In the genomic region with DNA sequence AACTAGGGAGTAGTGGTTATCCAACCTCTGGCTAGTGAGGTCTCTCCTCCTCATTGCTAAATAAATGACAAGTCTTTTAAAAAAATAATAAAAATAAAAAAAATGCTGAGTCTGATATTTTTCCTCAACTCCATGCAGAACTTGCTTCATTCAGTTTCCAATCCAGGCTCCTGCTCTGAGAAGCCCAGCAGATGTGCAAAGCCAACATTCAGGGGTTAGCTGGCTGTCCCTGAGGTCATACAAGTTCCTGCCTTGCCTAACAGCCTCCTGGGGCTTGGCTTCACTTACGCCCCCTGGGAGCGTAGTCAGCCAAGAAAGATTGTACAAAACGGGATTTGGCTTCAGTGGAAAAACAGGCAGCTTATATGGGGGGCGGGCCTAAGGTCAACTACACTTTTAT, we compare ENCODE assay signal across 12 cellular contexts. TPM values are rescaled to one million over a fixed set of nuclear protein-coding genes. Genes with fewer than 3 reads are reported as not detected.
DNase-seq lines count a peak whose midpoint lies in the region; ATAC-seq lines count a peak whose summit lies in the region.
"Had no signal": no experiment of that assay in that cellular context is flagged by ENCODE, and none has a peak within 500 bp of the region (broad histone marks: within the 10 kb centered on the region; RNA-seq: fewer than 3 reads in every experiment).

No MANE protein-coding gene starts in this region.

- H3K27me3 ChIP-seq in CD4-positive, alpha-beta memory T cell (ENCODE audit: insufficient read depth, low read length): no peaks in the 10 kb centered on the region

- H3K4me3 Mint-ChIP-seq in CD4-positive, alpha-beta memory T cell: no peak overlapping the region
- H3K4me3 Mint-ChIP-seq: activated T-helper 17 cell treated with anti-CD3 and anti-CD28 coated beads, Interleukin-2, amount 50 U/mL, for 72 hours had no signal

- peaks cover 2 to 3% of the 10 kb centered on the region in 2 donors for H3K27me3 Mint-ChIP-seq in CD4-positive, alpha-beta memory T cell
- H3K27me3 Mint-ChIP-seq: activated T-helper 17 cell treated with anti-CD3 and anti-CD28 coated beads, Interleukin-2, amount 50 U/mL, for 72 hours had no signal

- no peak overlapping the region for H3K27ac Mint-ChIP-seq in CD4-positive, alpha-beta memory T cell
- H3K27ac Mint-ChIP-seq: activated T-helper 17 cell treated with anti-CD3 and anti-CD28 coated beads, Interleukin-2, amount 50 U/mL, for 72 hours had no signal

- peaks cover 22% of the 10 kb centered on the region for H3K36me3 ChIP-seq in CD4-positive, alpha-beta memory T cell (ENCODE audit: insufficient read depth, low read length)

- H3K9me3 Mint-ChIP-seq in CD4-positive, alpha-beta memory T cell: no peaks in the 10 kb centered on the region
- H3K9me3 Mint-ChIP-seq: activated T-helper 17 cell treated with anti-CD3 and anti-CD28 coated beads, Interleukin-2, amount 50 U/mL, for 72 hours had no signal

- H3K4me1 Mint-ChIP-seq in CD4-positive, alpha-beta memory T cell: no peaks in the 10 kb centered on the region
- H3K4me1 Mint-ChIP-seq: activated T-helper 17 cell treated with anti-CD3 and anti-CD28 coated beads, Interleukin-2, amount 50 U/mL, for 72 hours had no signal

- H3K4me1 ChIP-seq in CD4-positive, alpha-beta memory T cell (ENCODE audit: insufficient read depth, low read length): no peaks in the 10 kb centered on the region

- CTCF ChIA-PET in CD4-positive, alpha-beta memory T cell (lab: Charles Lee; ENCODE audit: partially characterized antibody): interaction anchor here (0.8 to 1.0 kb wide), 2 partner anchors 13 to 17 kb away, joined by 3 to 4 read pairs; no protein-coding TSS in a partner anchor

- DNase-seq in ELF-1 (ENCODE audit: low read depth, low spot score) (peak; percentile 29), brain pericyte (ENCODE audit: low read depth, low spot score) (peak; percentile 84), left cardiac atrium (peak; percentile 70), putamen (ENCODE audit: low spot score) (peak; percentile 23), NCI-H2029 (lab: John Stamatoyannopoulos, UW) (no peak), SKM-1 (lab: John Stamatoyannopoulos, UW; ENCODE audit: unreplicated experiment) (no peak)
- DNase-seq in CD4-positive, alpha-beta memory T cell: no peak
- DNase-seq: NCI-H345 had no signal

- peaks cover 34 to 43% of the 10 kb centered on the region in 2 donors for H3K36me3 Mint-ChIP-seq in CD4-positive, alpha-beta memory T cell

- intact Hi-C loops in left cardiac atrium (cut with DNase I): loop anchor here in 1 of 2 donors (5.0 kb wide), 1 partner anchor 50 kb away; no protein-coding TSS in a partner anchor
- intact Hi-C loops in CD4-positive, alpha-beta memory T cell (cut with micrococcal nuclease): no loop called here

- H3K4me3 ChIP-seq in CD4-positive, alpha-beta memory T cell (ENCODE audit: low read length in 2 of 2): no peak overlapping the region

- POLR2A ChIA-PET in CD4-positive, alpha-beta memory T cell (lab: Charles Lee; ENCODE audit: partially characterized antibody): no interaction called here

- H3K27ac ChIP-seq in CD4-positive, alpha-beta memory T cell (ENCODE audit: low read depth, low read length): no peak overlapping the region
- H3K27ac ChIP-seq: C4-2B had no signal

- H3K9me3 ChIP-seq in CD4-positive, alpha-beta memory T cell (ENCODE audit: control insufficient read depth in 1 of 2, low read length in 2 of 2): no peaks in the 10 kb centered on the region

- peak; percentile 49 to 71 for ATAC-seq in left cardiac atrium
- ATAC-seq in GM18520 (IDR thresholded peaks at IDR 0.05; ENCODE audit: unreplicated experiment): no peak
- ATAC-seq: activated T-helper 17 cell treated with anti-CD3 and anti-CD28 coated beads, Interleukin-2, amount 50 U/mL, for 72 hours; Panc1 had no signal

RNA-seq across cellular contexts. Expression of a gene that starts 23.3 kb away (rescaled TPM):
- 100 to 1,000 TPM; 172 to 187 TPM for total RNA-seq in left cardiac atrium
- 100 to 1,000 TPM; 105 to 114 TPM for total RNA-seq in CD4-positive, alpha-beta memory T cell
- polyA plus RNA-seq in CD4-positive, alpha-beta memory T cell: 100 to 1,000 TPM; 162 to 201 TPM

RNA-seq across cellular contexts. Expression of a gene that starts 56.2 kb away (rescaled TPM):
- total RNA-seq in left cardiac atrium: 10 to 100 TPM; 29.4 to 42.1 TPM
- not detected for total RNA-seq in CD4-positive, alpha-beta memory T cell
- polyA plus RNA-seq in CD4-positive, alpha-beta memory T cell: under 1 TPM; 0.34 to 0.37 TPM

Comparison
In these comparisons a context has a peak if more than half of its experiments do, and no peak if none do; other contexts are left out.
1. DNase-seq: peak in ELF-1 (single experiment), brain pericyte (single experiment), left cardiac atrium (single experiment) and putamen (single experiment); none in CD4-positive, alpha-beta memory T cell (0 of 5), NCI-H2029 (single experiment) and SKM-1 (single experiment).
2. RNA of a gene that starts 56.2 kb away (total RNA-seq): 29.4 to 42.1 TPM in left cardiac atrium; not detected in CD4-positive, alpha-beta memory T cell; every median in the first group is over 10 times any median in the second.